ENCODE assay signal across 21 cellular contexts in genomic region chrX:149781727-149782126, GRCh38. TPM values are rescaled to one million over a fixed set of nuclear protein-coding genes. Genes with fewer than 3 reads are reported as not detected.
"Had no signal": no experiment of that assay in that cellular context is flagged by ENCODE, and none has a peak within 500 bp of the region (broad histone marks: within the 10 kb centered on the region; RNA-seq: fewer than 3 reads in every experiment).

Gene MAGEA9, plus strand, starts transcription at chrX:149781930. Its CDS starts 4,281 bp downstream, at chrX:149786211.

RNA-seq across cellular contexts. Expression of gene MAGEA9, which starts in this region (rescaled TPM):
- total RNA-seq: activated naive CD4-positive, alpha-beta T cell treated with anti-CD3 and anti-CD28 coated beads for 36 hours; activated naive CD4-positive, alpha-beta T cell treated with anti-CD3 and anti-CD28 coated beads, Interleukin-2, amount 50 U/mL, for 72 hours; activated naive CD8-positive, alpha-beta T cell treated with anti-CD3 and anti-CD28 coated beads for 36 hours; activated naive CD8-positive, alpha-beta T cell treated with anti-CD3 and anti-CD28 coated beads, Interleukin-2, amount 10 ng/mL, durations not matched to agents 7 days and 5 days; activated T-cell treated with anti-CD3 and anti-CD28 coated beads, Interleukin-2, amount 50 U/mL, for 4 hours; activated T-cell treated with anti-CD3 and anti-CD28 coated beads, Interleukin-2, amount 50 U/mL, for 72 hours; activated T-helper 1 cell treated with anti-CD3 and anti-CD28 coated beads, Interleukin-12 subunit alpha, Interleukin-12 subunit beta, Interleukin-2, Interleukin-4 antibody, amounts not matched to agents 30 ng/mL and 10 ng/mL and 1 ng/mL, durations not matched to agents 14 hours and 24 hours and 36 hours; activated T-helper 17 cell treated with anti-CD3 and anti-CD28 coated beads, Interleukin-2, amount 50 U/mL, for 72 hours; activated T-helper 2 cell treated with anti-CD3 and anti-CD28 coated beads, Interferon-gamma antibody, Interleukin-2, Interleukin-4, amounts not matched to agents 10 μg/mL and 5 μg/mL and 100 μg/mL, durations not matched to agents 14 hours and 24 hours and 36 hours; adrenal gland; aorta; ascending aorta; astrocyte; body of pancreas; breast epithelium; bronchial epithelial cell; cardiac muscle cell; cardiac septum; cerebellum; chondrocyte had no signal
- polyA plus RNA-seq: adipose tissue, adrenal gland, aorta, cardiac muscle cell had no signal
